ENCODE assay signal across 1 cellular context in genomic region chr5:112976432-112977309, GRCh38.
TF ChIP-seq lines count a peak whose summit lies in the region.

Gene DCP2 (plus strand): TSS chr5:112976798. CDS start chr5:112976934, 136 bp downstream.

TF ChIP-seq in K562, 482 proteins besides CTCF, POLR2A, EP300 and RAD21 (continued from another document and continues in another):
- no peak for TF ChIP-seq E4F1 (CRISPR knock-in tag; IDR thresholded peaks at IDR 0.05; ENCODE audit: borderline replicate concordance)
- TF ChIP-seq HES1 (IDR thresholded peaks at IDR 0.05; ENCODE audit: low read depth): no peak
- no peak for TF ChIP-seq TARDBP (IDR thresholded peaks at IDR 0.05)
- TF ChIP-seq TEAD4 (IDR thresholded peaks at IDR 0.05; ENCODE audit: low read length): no peak
- TF ChIP-seq TEAD4 (CRISPR knock-in tag; IDR thresholded peaks at IDR 0.05; ENCODE audit: borderline replicate concordance): no peak
- no peak for TF ChIP-seq SETDB1 (IDR thresholded peaks at IDR 0.05; ENCODE audit: low read length)
- TF ChIP-seq ATF7 (IDR thresholded peaks at IDR 0.05): peak; percentile 64
- no peak for TF ChIP-seq ARNT (IDR thresholded peaks at IDR 0.05)
- no peak for TF ChIP-seq POLR3A (IDR thresholded peaks at IDR 0.05; ENCODE audit: borderline replicate concordance, extremely low read depth, insufficient read depth, insufficient read length)
- peak; percentile 27; the same call in 1 of the 2 replicates for TF ChIP-seq HCFC1 (IDR thresholded peaks at IDR 0.05; ENCODE audit: low read depth, low read length)
- no peak for TF ChIP-seq NR3C1 (CRISPR knock-in tag; IDR thresholded peaks at IDR 0.05)
- TF ChIP-seq MTA2 (IDR thresholded peaks at IDR 0.05; ENCODE audit: low read depth): no peak
- peak in 1 of 2 experiments; percentile 84; a peak in 2 of 4 replicates for TF ChIP-seq MAZ (CRISPR knock-in tag; conservative IDR thresholded peaks at IDR 0.05 in 1 of 2, IDR thresholded peaks at IDR 0.05 in 1 of 2)
- TF ChIP-seq MEF2D (tag; conservative IDR thresholded peaks at IDR 0.05; ENCODE audit: low read depth): no peak
- no peak for TF ChIP-seq ETV6 (IDR thresholded peaks at IDR 0.05; ENCODE audit: borderline replicate concordance in 1 of 2, low read depth in 2 of 2, low read length in 1 of 2)
- TF ChIP-seq ETV6 (CRISPR knock-in tag; IDR thresholded peaks at IDR 0.05; ENCODE audit: borderline replicate concordance): no peak
- TF ChIP-seq ZBTB17 (CRISPR knock-in tag; IDR thresholded peaks at IDR 0.05): no peak
- TF ChIP-seq ZNF121 (CRISPR knock-in tag; conservative IDR thresholded peaks at IDR 0.05): no peak
- TF ChIP-seq ZC3H4 (CRISPR knock-in tag; IDR thresholded peaks at IDR 0.05; ENCODE audit: borderline replicate concordance): no peak
- TF ChIP-seq, protein P1, sequence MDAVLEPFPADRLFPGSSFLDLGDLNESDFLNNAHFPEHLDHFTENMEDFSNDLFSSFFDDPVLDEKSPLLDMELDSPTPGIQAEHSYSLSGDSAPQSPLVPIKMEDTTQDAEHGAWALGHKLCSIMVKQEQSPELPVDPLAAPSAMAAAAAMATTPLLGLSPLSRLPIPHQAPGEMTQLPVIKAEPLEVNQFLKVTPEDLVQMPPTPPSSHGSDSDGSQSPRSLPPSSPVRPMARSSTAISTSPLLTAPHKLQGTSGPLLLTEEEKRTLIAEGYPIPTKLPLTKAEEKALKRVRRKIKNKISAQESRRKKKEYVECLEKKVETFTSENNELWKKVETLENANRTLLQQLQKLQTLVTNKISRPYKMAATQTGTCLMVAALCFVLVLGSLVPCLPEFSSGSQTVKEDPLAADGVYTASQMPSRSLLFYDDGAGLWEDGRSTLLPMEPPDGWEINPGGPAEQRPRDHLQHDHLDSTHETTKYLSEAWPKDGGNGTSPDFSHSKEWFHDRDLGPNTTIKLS (IDR thresholded peaks at IDR 0.05; ENCODE audit: borderline replicate concordance, low read depth): peak; percentile 29; the same call in 1 of the 2 replicates
- TF ChIP-seq ZNF766 (CRISPR knock-in tag; conservative IDR thresholded peaks at IDR 0.05): no peak; the same call in 1 of the 2 replicates
- no peak for TF ChIP-seq ZNF695 (CRISPR knock-in tag; IDR thresholded peaks at IDR 0.05)
- no peak for TF ChIP-seq ZNF212 (CRISPR knock-in tag; IDR thresholded peaks at IDR 0.05)
- no peak for TF ChIP-seq NFE2L1 (tag; IDR thresholded peaks at IDR 0.05; ENCODE audit: borderline replicate concordance, low read depth)
- TF ChIP-seq, protein P2, sequence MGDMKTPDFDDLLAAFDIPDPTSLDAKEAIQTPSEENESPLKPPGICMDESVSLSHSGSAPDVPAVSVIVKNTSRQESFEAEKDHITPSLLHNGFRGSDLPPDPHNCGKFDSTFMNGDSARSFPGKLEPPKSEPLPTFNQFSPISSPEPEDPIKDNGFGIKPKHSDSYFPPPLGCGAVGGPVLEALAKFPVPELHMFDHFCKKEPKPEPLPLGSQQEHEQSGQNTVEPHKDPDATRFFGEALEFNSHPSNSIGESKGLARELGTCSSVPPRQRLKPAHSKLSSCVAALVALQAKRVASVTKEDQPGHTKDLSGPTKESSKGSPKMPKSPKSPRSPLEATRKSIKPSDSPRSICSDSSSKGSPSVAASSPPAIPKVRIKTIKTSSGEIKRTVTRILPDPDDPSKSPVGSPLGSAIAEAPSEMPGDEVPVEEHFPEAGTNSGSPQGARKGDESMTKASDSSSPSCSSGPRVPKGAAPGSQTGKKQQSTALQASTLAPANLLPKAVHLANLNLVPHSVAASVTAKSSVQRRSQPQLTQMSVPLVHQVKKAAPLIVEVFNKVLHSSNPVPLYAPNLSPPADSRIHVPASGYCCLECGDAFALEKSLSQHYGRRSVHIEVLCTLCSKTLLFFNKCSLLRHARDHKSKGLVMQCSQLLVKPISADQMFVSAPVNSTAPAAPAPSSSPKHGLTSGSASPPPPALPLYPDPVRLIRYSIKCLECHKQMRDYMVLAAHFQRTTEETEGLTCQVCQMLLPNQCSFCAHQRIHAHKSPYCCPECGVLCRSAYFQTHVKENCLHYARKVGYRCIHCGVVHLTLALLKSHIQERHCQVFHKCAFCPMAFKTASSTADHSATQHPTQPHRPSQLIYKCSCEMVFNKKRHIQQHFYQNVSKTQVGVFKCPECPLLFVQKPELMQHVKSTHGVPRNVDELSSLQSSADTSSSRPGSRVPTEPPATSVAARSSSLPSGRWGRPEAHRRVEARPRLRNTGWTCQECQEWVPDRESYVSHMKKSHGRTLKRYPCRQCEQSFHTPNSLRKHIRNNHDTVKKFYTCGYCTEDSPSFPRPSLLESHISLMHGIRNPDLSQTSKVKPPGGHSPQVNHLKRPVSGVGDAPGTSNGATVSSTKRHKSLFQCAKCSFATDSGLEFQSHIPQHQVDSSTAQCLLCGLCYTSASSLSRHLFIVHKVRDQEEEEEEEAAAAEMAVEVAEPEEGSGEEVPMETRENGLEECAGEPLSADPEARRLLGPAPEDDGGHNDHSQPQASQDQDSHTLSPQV (IDR thresholded peaks at IDR 0.05): no peak
- TF ChIP-seq ZNF253 (CRISPR knock-in tag; conservative IDR thresholded peaks at IDR 0.05): no peak
- peak; percentile 82 for TF ChIP-seq RFX5 (IDR thresholded peaks at IDR 0.05; ENCODE audit: low read depth, low read length)
- no peak for TF ChIP-seq ZNF668 (CRISPR knock-in tag; IDR thresholded peaks at IDR 0.05)
- TF ChIP-seq EZH2 (IDR thresholded peaks at IDR 0.05; ENCODE audit: borderline replicate concordance, low read depth, low read length): no peak
- TF ChIP-seq CBX5 (IDR thresholded peaks at IDR 0.05; ENCODE audit: borderline replicate concordance, low read depth): no peak
- TF ChIP-seq PKNOX1 (IDR thresholded peaks at IDR 0.05): no peak
- TF ChIP-seq, protein P3, sequence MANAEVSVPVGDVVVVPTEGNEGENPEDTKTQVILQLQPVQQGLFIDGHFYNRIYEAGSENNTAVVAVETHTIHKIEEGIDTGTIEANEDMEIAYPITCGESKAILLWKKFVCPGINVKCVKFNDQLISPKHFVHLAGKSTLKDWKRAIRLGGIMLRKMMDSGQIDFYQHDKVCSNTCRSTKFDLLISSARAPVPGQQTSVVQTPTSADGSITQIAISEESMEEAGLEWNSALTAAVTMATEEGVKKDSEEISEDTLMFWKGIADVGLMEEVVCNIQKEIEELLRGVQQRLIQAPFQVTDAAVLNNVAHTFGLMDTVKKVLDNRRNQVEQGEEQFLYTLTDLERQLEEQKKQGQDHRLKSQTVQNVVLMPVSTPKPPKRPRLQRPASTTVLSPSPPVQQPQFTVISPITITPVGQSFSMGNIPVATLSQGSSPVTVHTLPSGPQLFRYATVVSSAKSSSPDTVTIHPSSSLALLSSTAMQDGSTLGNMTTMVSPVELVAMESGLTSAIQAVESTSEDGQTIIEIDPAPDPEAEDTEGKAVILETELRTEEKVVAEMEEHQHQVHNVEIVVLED (CRISPR knock-in tag; IDR thresholded peaks at IDR 0.05): no peak
- TF ChIP-seq HMGXB4 (CRISPR knock-in tag; IDR thresholded peaks at IDR 0.05): no peak
- TF ChIP-seq POLR3G (IDR thresholded peaks at IDR 0.05; ENCODE audit: extremely low read depth, insufficient read length, insufficient replicate concordance): no peak
- no peak for TF ChIP-seq ELF4 (CRISPR knock-in tag; IDR thresholded peaks at IDR 0.05)
- no peak for TF ChIP-seq ZC3H8 (IDR thresholded peaks at IDR 0.05)
- peak in 1 of 2 experiments; percentile 78; a peak in 2 of 4 replicates for TF ChIP-seq HDAC1 (IDR thresholded peaks at IDR 0.05)
- TF ChIP-seq PHF21A (IDR thresholded peaks at IDR 0.05; ENCODE audit: borderline replicate concordance, low read depth): no peak
- no peak for TF ChIP-seq JUN (IDR thresholded peaks at IDR 0.05; ENCODE audit: borderline replicate concordance, low read depth, low read length)
- no peak for TF ChIP-seq JUN (CRISPR knock-in tag; IDR thresholded peaks at IDR 0.05; ENCODE audit: borderline replicate concordance)
- peak; percentile 45 for TF ChIP-seq SMAD1 (IDR thresholded peaks at IDR 0.05; ENCODE audit: low read depth, low read length, partially characterized antibody)
- TF ChIP-seq WHSC1 (IDR thresholded peaks at IDR 0.05; ENCODE audit: low read length): no peak
- TF ChIP-seq RCOR1 (IDR thresholded peaks at IDR 0.05; ENCODE audit: borderline replicate concordance in 1 of 2, low read depth in 2 of 2, low read length in 2 of 2): 0 out of 4 replicates have a peak, but pooled peaks of 1 of the 2 experiments have one; percentile 8
- TF ChIP-seq, protein P4, sequence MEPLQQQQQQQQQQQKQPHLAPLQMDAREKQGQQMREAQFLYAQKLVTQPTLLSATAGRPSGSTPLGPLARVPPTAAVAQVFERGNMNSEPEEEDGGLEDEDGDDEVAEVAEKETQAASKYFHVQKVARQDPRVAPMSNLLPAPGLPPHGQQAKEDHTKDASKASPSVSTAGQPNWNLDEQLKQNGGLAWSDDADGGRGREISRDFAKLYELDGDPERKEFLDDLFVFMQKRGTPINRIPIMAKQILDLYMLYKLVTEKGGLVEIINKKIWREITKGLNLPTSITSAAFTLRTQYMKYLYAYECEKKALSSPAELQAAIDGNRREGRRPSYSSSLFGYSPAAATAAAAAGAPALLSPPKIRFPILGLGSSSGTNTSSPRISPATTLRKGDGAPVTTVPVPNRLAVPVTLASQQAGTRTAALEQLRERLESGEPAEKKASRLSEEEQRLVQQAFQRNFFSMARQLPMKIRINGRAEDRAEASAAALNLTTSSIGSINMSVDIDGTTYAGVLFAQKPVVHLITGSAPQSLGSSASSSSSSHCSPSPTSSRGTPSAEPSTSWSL (CRISPR knock-in tag; IDR thresholded peaks at IDR 0.05; ENCODE audit: borderline replicate concordance): no peak
- TF ChIP-seq ZNF77 (CRISPR knock-in tag; IDR thresholded peaks at IDR 0.05): no peak
- TF ChIP-seq DPF2 (IDR thresholded peaks at IDR 0.05): no peak; the same call in 1 of the 2 replicates
- no peak for TF ChIP-seq ETS2 (tag; IDR thresholded peaks at IDR 0.05; ENCODE audit: borderline replicate concordance, poor library complexity, severe bottlenecking)
